ENCODE assay signal across 18 cellular contexts in the genomic region with DNA sequence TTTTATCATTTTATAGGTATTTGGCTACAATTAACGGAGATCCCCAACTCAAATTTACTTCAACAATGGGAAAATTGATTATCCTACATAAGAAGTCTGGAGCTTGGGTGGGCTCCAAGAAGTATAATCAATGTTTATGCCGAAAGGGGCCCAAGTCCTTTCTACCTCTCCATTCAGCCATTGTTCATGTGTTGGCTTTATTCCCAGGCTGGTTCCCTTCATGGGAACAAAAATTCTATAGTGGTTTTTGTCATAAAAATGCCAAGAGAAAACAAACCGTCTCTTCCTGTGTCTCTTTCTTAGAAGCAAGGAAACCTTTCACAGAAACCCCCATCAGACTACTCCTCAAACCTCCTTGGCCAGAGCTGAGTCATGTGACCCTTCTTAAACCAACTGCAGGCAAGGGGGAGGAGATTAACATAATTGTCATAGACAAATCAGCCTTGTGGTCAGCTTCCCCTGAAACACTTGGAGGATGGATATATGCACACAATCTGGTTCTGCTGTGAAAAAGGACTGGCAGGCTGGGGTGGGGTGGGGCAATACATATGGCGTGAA.
DNase-seq lines count a peak whose midpoint lies in the region; ATAC-seq and TF ChIP-seq lines count a peak whose summit lies in the region.
"Had no signal": no experiment of that assay in that cellular context is flagged by ENCODE, and none has a peak within 500 bp of the region (broad histone marks: within the 10 kb centered on the region; RNA-seq: fewer than 3 reads in every experiment).

No MANE protein-coding gene starts in this region.

- peaks cover 20% of the 10 kb centered on the region for H3K4me1 Mint-ChIP-seq in activated CD4-positive, alpha-beta T cell treated with anti-CD3 and anti-CD28 coated beads for 36 hours
- peaks cover 34% of the 10 kb centered on the region for H3K4me1 Mint-ChIP-seq in activated CD4-positive, alpha-beta memory T cell treated with anti-CD3 and anti-CD28 coated beads, Interleukin-2, amount 10 ng/mL, durations not matched to agents 7 days and 5 days
- peaks cover 1 to 5% of the 10 kb centered on the region in 2 donors for H3K4me1 Mint-ChIP-seq in natural killer cell

- no peak for TF ChIP-seq CTCF in natural killer cell (IDR thresholded peaks at IDR 0.05)
- no peak for TF ChIP-seq CTCF in upper lobe of right lung (IDR thresholded peaks at IDR 0.05)

- H3K4me1 ChIP-seq in upper lobe of right lung: no peaks in the 10 kb centered on the region
- H3K4me1 ChIP-seq: body of pancreas, sigmoid colon had no signal

- no peak overlapping the region for H3K27ac ChIP-seq in upper lobe of right lung
- H3K27ac ChIP-seq: body of pancreas, GM23248, hepatocyte, RWPE1, sigmoid colon, upper lobe of left lung had no signal

- H3K36me3 Mint-ChIP-seq in activated CD4-positive, alpha-beta T cell treated with anti-CD3 and anti-CD28 coated beads for 36 hours (ENCODE audit: low read depth): no peaks in the 10 kb centered on the region
- peaks cover 17% of the 10 kb centered on the region for H3K36me3 Mint-ChIP-seq in activated CD4-positive, alpha-beta memory T cell treated with anti-CD3 and anti-CD28 coated beads, Interleukin-2, amount 10 ng/mL, durations not matched to agents 7 days and 5 days (ENCODE audit: low read depth)
- no peaks in the 10 kb centered on the region for H3K36me3 Mint-ChIP-seq in natural killer cell

- no peak overlapping the region for H3K4me3 Mint-ChIP-seq in activated CD4-positive, alpha-beta T cell treated with anti-CD3 and anti-CD28 coated beads for 36 hours
- H3K4me3 Mint-ChIP-seq in activated CD4-positive, alpha-beta memory T cell treated with anti-CD3 and anti-CD28 coated beads, Interleukin-2, amount 10 ng/mL, durations not matched to agents 7 days and 5 days: no peak overlapping the region
- peak overlapping the region; percentile 9 for H3K4me3 Mint-ChIP-seq in natural killer cell

- in situ Hi-C loops in KBM-7 (cut with MboI; ENCODE audit: low pct_unique_long_range_greater_than_20kb, low sequenced_read_pairs): no loop called here

- H3K36me3 ChIP-seq in upper lobe of right lung: no peaks in the 10 kb centered on the region
- H3K36me3 ChIP-seq: sigmoid colon, upper lobe of left lung had no signal

- intact Hi-C loops in activated CD4-positive, alpha-beta T cell treated with anti-CD3 and anti-CD28 coated beads for 36 hours (cut with DNase I, micrococcal nuclease): no loop called here
- intact Hi-C loops in natural killer cell (cut with micrococcal nuclease) (no loop called here), upper lobe of right lung (cut with DNase I) (no loop called here)

- no peaks in the 10 kb centered on the region for H3K27me3 ChIP-seq in upper lobe of right lung
- H3K27me3 ChIP-seq: body of pancreas, hepatocyte, sigmoid colon, upper lobe of left lung had no signal

- H3K9me3 Mint-ChIP-seq in activated CD4-positive, alpha-beta T cell treated with anti-CD3 and anti-CD28 coated beads for 36 hours (ENCODE audit: low read depth): peaks cover 4% of the 10 kb centered on the region
- H3K9me3 Mint-ChIP-seq in activated CD4-positive, alpha-beta memory T cell treated with anti-CD3 and anti-CD28 coated beads, Interleukin-2, amount 10 ng/mL, durations not matched to agents 7 days and 5 days: peaks cover 18% of the 10 kb centered on the region
- H3K9me3 Mint-ChIP-seq in natural killer cell: no peaks in the 10 kb centered on the region

- no peaks in the 10 kb centered on the region for H3K27me3 Mint-ChIP-seq in activated CD4-positive, alpha-beta T cell treated with anti-CD3 and anti-CD28 coated beads for 36 hours
- no peaks in the 10 kb centered on the region for H3K27me3 Mint-ChIP-seq in activated CD4-positive, alpha-beta memory T cell treated with anti-CD3 and anti-CD28 coated beads, Interleukin-2, amount 10 ng/mL, durations not matched to agents 7 days and 5 days
- H3K27me3 Mint-ChIP-seq in natural killer cell (ENCODE audit: low read depth in 2 of 2): peaks cover 0 to 5% of the 10 kb centered on the region in 2 donors

- H3K9me3 ChIP-seq in upper lobe of right lung: no peaks in the 10 kb centered on the region
- H3K9me3 ChIP-seq: body of pancreas, sigmoid colon, upper lobe of left lung had no signal

- CTCF ChIA-PET in activated CD4-positive, alpha-beta T cell treated with anti-CD3 and anti-CD28 coated beads for 36 hours (lab: Charles Lee): interaction anchor here (0.5 to 1.1 kb wide), 3 partner anchors 21 to 1040 kb away, joined by 3 to 5 read pairs (median 3); no protein-coding TSS in a partner anchor
- CTCF ChIA-PET in activated CD4-positive, alpha-beta memory T cell treated with anti-CD3 and anti-CD28 coated beads, Interleukin-2, amount 10 ng/mL, durations not matched to agents 7 days and 5 days (lab: Charles Lee): no interaction called here

- peak; percentile 69 for ATAC-seq in activated CD4-positive, alpha-beta T cell treated with anti-CD3 and anti-CD28 coated beads for 36 hours
- ATAC-seq in natural killer cell (no peak), GM21381 (IDR thresholded peaks at IDR 0.05; ENCODE audit: unreplicated experiment) (no peak), HG03565 (IDR thresholded peaks at IDR 0.05; ENCODE audit: unreplicated experiment) (no peak), upper lobe of right lung (no peak)
- ATAC-seq: body of pancreas had no signal

- no peak overlapping the region for H3K27ac Mint-ChIP-seq in activated CD4-positive, alpha-beta T cell treated with anti-CD3 and anti-CD28 coated beads for 36 hours
- peak overlapping the region; percentile 18 for H3K27ac Mint-ChIP-seq in activated CD4-positive, alpha-beta memory T cell treated with anti-CD3 and anti-CD28 coated beads, Interleukin-2, amount 10 ng/mL, durations not matched to agents 7 days and 5 days
- no peak overlapping the region for H3K27ac Mint-ChIP-seq in natural killer cell

- POLR2A ChIA-PET in activated CD4-positive, alpha-beta T cell treated with anti-CD3 and anti-CD28 coated beads for 36 hours (lab: Charles Lee): no interaction called here
- POLR2A ChIA-PET in activated CD4-positive, alpha-beta memory T cell treated with anti-CD3 and anti-CD28 coated beads, Interleukin-2, amount 10 ng/mL, durations not matched to agents 7 days and 5 days (lab: Charles Lee): interaction anchor here (1.0 to 1.7 kb wide), 3 partner anchors 19 to 223 kb away, joined by 3 to 5 read pairs (median 3); partner anchors contain the start of gene PSMD14

- DNase-seq in activated CD4-positive, alpha-beta T cell treated with anti-CD3 and anti-CD28 coated beads for 36 hours: no peak
- DNase-seq in activated CD4-positive, alpha-beta T cell treated with anti-CD3 and anti-CD28 coated beads for 48 hours: no peak
- DNase-seq in KBM-7: peak; percentile 81
- DNase-seq in activated CD4-positive, alpha-beta memory T cell treated with anti-CD3 and anti-CD28 coated beads, Interleukin-2, amount 10 ng/mL, durations not matched to agents 7 days and 5 days: peak; percentile 22
- DNase-seq in natural killer cell: no peak
- no peak for DNase-seq in upper lobe of right lung
- DNase-seq: activated CD4-positive, alpha-beta T cell treated with anti-CD3 and anti-CD28 coated beads for 1 hour; body of pancreas; GM23248; NCI-H187; NCI-H526 treated with DMSO at 0.1 percent for 48 hours; sigmoid colon; stimulated activated CD4-positive, alpha-beta T cell treated with anti-CD3 and anti-CD28 coated beads, Interleukin-2, amount 100 ng/mL, for 48 hours; upper lobe of left lung had no signal

- no peak overlapping the region for H3K4me3 ChIP-seq in upper lobe of right lung
- H3K4me3 ChIP-seq: body of pancreas, GM23248, hepatocyte, sigmoid colon, upper lobe of left lung had no signal

Comparison
In these comparisons a context has a peak if more than half of its experiments do, and no peak if none do; other contexts are left out.
1. DNase-seq: peak in KBM-7 (single experiment) and activated CD4-positive, alpha-beta memory T cell treated with anti-CD3 and anti-CD28 coated beads, Interleukin-2, amount 10 ng/mL, durations not matched to agents 7 days and 5 days (single experiment); none in activated CD4-positive, alpha-beta T cell treated with anti-CD3 and anti-CD28 coated beads for 36 hours (single experiment), activated CD4-positive, alpha-beta T cell treated with anti-CD3 and anti-CD28 coated beads for 48 hours (single experiment), natural killer cell (single experiment) and upper lobe of right lung (single experiment).